ENCODE assay signal across 14 cellular contexts in genomic region chr5:151461312-151461711, GRCh38. TPM values are rescaled to one million over a fixed set of nuclear protein-coding genes. Genes with fewer than 3 reads are reported as not detected.
DNase-seq lines count a peak whose midpoint lies in the region; ATAC-seq, FAIRE-seq and TF ChIP-seq lines count a peak whose summit lies in the region.
"Had no signal": no experiment of that assay in that cellular context is flagged by ENCODE, and none has a peak within 500 bp of the region (broad histone marks: within the 10 kb centered on the region; RNA-seq: fewer than 3 reads in every experiment).

No MANE protein-coding gene starts in this region.

- no peak overlapping the region for H3K4ac ChIP-seq in neuronal stem cell (ENCODE audit: low read length)

- H3K9ac ChIP-seq in neuronal stem cell (ENCODE audit: low read depth, low read length, poor library complexity) = no peak overlapping the region
- H3K9ac ChIP-seq: BLaER1 treated with 17β-estradiol and CSF1 and Interleukin-3, amounts not matched to agents 10 nM and 100 nM had no signal

- no CpG with 5 or more reads among the region's 3 CpGs for WGBS in neuronal stem cell (ENCODE audit: extremely low coverage in 2 of 2, insufficient read length in 2 of 2, insufficient replicate concordance in 1 of 2), 2 donors

- no peaks in the 10 kb centered on the region for H3K9me3 ChIP-seq in osteoblast (ENCODE audit: low read depth, low read length)
- H3K9me3 ChIP-seq in neuronal stem cell (replicated peaks in 1 of 2; ENCODE audit: control insufficient read depth in 2 of 2, insufficient read depth in 1 of 2, low read depth in 1 of 2, low read length in 2 of 2) = no peaks in the 10 kb centered on the region
- H3K9me3 ChIP-seq: BLaER1 treated with 17β-estradiol and CSF1 and Interleukin-3, amounts not matched to agents 10 nM and 100 nM had no signal

- H4K20me1 ChIP-seq in osteoblast (ENCODE audit: insufficient read depth, low read length) = no peaks in the 10 kb centered on the region

- no peak overlapping the region for H4K8ac ChIP-seq in neuronal stem cell (ENCODE audit: low read depth, low read length)

- H3K79me1 ChIP-seq in neuronal stem cell (ENCODE audit: low read depth, low read length) = peaks cover 1% of the 10 kb centered on the region

- no peak for TF ChIP-seq CTCF in osteoblast (IDR thresholded peaks at IDR 0.05; ENCODE audit: extremely low read depth, low read depth, low read length)

- H3K4me3 ChIP-seq in osteoblast (ENCODE audit: insufficient read depth, low read length) (no peak overlapping the region), neuronal stem cell (ENCODE audit: low read length in 2 of 2) (no peak overlapping the region)
- H3K4me3 ChIP-seq: BLaER1 treated with 17β-estradiol and CSF1 and Interleukin-3, amounts not matched to agents 10 nM and 100 nM had no signal

- no peak overlapping the region for H2BK120ac ChIP-seq in neuronal stem cell (ENCODE audit: low read depth, low read length)

- no peaks in the 10 kb centered on the region for H3K4me1 ChIP-seq in osteoblast (ENCODE audit: insufficient read depth, low read length)
- no peaks in the 10 kb centered on the region for H3K4me1 ChIP-seq in neuronal stem cell (ENCODE audit: control insufficient read depth in 2 of 2, insufficient read depth in 1 of 2, low read depth in 1 of 2, low read length in 2 of 2)

- peak; percentile 94 for ATAC-seq in GM18505 (IDR thresholded peaks at IDR 0.05; ENCODE audit: unreplicated experiment)
- peak; percentile 95 for ATAC-seq in GM19455 (IDR thresholded peaks at IDR 0.05; ENCODE audit: unreplicated experiment)
- ATAC-seq in HG02870 (IDR thresholded peaks at IDR 0.05; ENCODE audit: unreplicated experiment) = peak; percentile 98
- peak; percentile 97 for ATAC-seq in HG03520 (IDR thresholded peaks at IDR 0.05; ENCODE audit: unreplicated experiment)
- ATAC-seq: stimulated activated naive CD8-positive, alpha-beta T cell treated with anti-CD3 and anti-CD28 coated beads, Interleukin-15, Interleukin-2, amounts not matched to agents 100 U/mL and 50 U/mL, for 24 hours had no signal

- TF ChIP-seq POLR2A in GM18505 (IDR thresholded peaks at IDR 0.05; ENCODE audit: borderline replicate concordance, extremely low read depth, insufficient read depth, insufficient read length) = no peak

- H3K36me3 ChIP-seq in osteoblast (ENCODE audit: insufficient read depth, low read length) = peaks cover 23% of the 10 kb centered on the region
- H3K36me3 ChIP-seq in neuronal stem cell (replicated peaks in 1 of 2; ENCODE audit: control insufficient read depth in 2 of 2, insufficient read depth in 2 of 2, low read length in 2 of 2) = peaks cover 0 to 6% of the 10 kb centered on the region in 2 donors

- DNase-seq in NK-92 (lab: John Stamatoyannopoulos, UW; ENCODE audit: unreplicated experiment) (no peak), osteoblast (ENCODE audit: insufficient read length, low spot score, missing footprints) (no peak), frontal cortex (ENCODE audit: low spot score in 2 of 2) (no peak), neuronal stem cell (ENCODE audit: low spot score) (no peak)
- DNase-seq: activated CD4-positive, alpha-beta T cell treated with anti-CD3 and anti-CD28 coated beads, Interleukin-2, amount 50 U/mL, for 1 hour; foreskin melanocyte; NCI-H1092; NCI-H774; stimulated activated naive CD8-positive, alpha-beta T cell treated with anti-CD3 and anti-CD28 coated beads, Interleukin-15, Interleukin-2, amounts not matched to agents 100 U/mL and 50 U/mL, for 24 hours had no signal

- no peaks in the 10 kb centered on the region for H3K27me3 ChIP-seq in osteoblast (ENCODE audit: insufficient read depth, low read length)
- H3K27me3 ChIP-seq in neuronal stem cell (ENCODE audit: control insufficient read depth in 3 of 3, insufficient read depth in 3 of 3, low read depth in 1 of 3, low read length in 3 of 3) = no peaks in the 10 kb centered on the region
- H3K27me3 ChIP-seq: BLaER1 treated with 17β-estradiol and CSF1 and Interleukin-3, amounts not matched to agents 10 nM and 100 nM had no signal

- no peak overlapping the region for H3K14ac ChIP-seq in neuronal stem cell (ENCODE audit: low read length)

- no peak overlapping the region for H2BK5ac ChIP-seq in neuronal stem cell (ENCODE audit: low read length)

- H4K91ac ChIP-seq in neuronal stem cell (ENCODE audit: low read depth, low read length, poor library complexity) = no peak overlapping the region

- no peak overlapping the region for H3K27ac ChIP-seq in osteoblast (ENCODE audit: low read depth, low read length)
- no peak overlapping the region for H3K27ac ChIP-seq in neuronal stem cell (replicated peaks; ENCODE audit: low read length)
- H3K27ac ChIP-seq: BLaER1 treated with 17β-estradiol and CSF1 and Interleukin-3, amounts not matched to agents 10 nM and 100 nM had no signal

- no peak for FAIRE-seq in frontal cortex (lab: Jason Lieb, UNC)

- H3K18ac ChIP-seq in neuronal stem cell (ENCODE audit: low read length) = no peak overlapping the region

- H3K4me2 ChIP-seq in osteoblast (ENCODE audit: insufficient read depth, low read length) (no peak overlapping the region), neuronal stem cell (ENCODE audit: insufficient read depth, low read length, poor library complexity, severe bottlenecking) (no peak overlapping the region)
- H3K4me2 ChIP-seq: BLaER1 treated with 17β-estradiol and CSF1 and Interleukin-3, amounts not matched to agents 10 nM and 100 nM had no signal

- H2AFZ ChIP-seq in osteoblast (ENCODE audit: low read length) (no peak overlapping the region), neuronal stem cell (ENCODE audit: low read length) (no peak overlapping the region)

- H3K79me2 ChIP-seq in osteoblast (ENCODE audit: insufficient read depth, low read length) = peaks cover 18% of the 10 kb centered on the region

- H2BK15ac ChIP-seq in neuronal stem cell (ENCODE audit: low read length) = no peak overlapping the region

- no peak overlapping the region for H2AK5ac ChIP-seq in neuronal stem cell (ENCODE audit: low read depth, low read length)

- H2BK12ac ChIP-seq in neuronal stem cell (ENCODE audit: low read length) = no peak overlapping the region

- H3K23ac ChIP-seq in neuronal stem cell (ENCODE audit: low read depth, low read length, poor library complexity) = no peak overlapping the region

RNA-seq across cellular contexts. Expression of gene SLC36A1, which starts 13.9 kb away (rescaled TPM):
- total RNA-seq in osteoblast (19.5 and 22.7 TPM in 2 replicates), frontal cortex (19.2 TPM)
- polyA plus RNA-seq in neuronal stem cell (2013, experiment 1 of 2) = 6.4 TPM
- polyA plus RNA-seq in neuronal stem cell (2013, experiment 2 of 2) = 5.5 TPM
